Comparison of ENCODE assay signal across 23 cellular contexts in the genomic region with DNA sequence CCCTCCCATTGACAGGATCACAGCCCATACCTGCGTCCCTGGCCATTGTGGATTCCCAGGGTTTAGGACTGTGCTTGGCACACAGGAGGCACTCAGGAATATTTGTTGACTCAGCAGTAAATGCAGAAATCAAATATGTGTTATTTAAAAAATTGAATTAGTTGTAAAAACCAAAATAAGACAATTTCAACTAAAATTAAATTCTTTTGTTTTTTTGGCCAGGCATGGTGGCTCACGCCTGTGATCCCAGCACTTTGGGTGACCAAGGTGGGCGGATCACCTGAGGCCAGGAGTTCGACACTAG.
"Had no signal": no experiment of that assay in that cellular context is flagged by ENCODE, and none has a peak within 500 bp of the region (broad histone marks: within the 10 kb centered on the region; RNA-seq: fewer than 3 reads in every experiment).

No MANE protein-coding gene starts in this region.

- H3K9me3 ChIP-seq: esophagus squamous epithelium, gastroesophageal sphincter, left ventricle myocardium inferior, lower lobe of right lung, psoas muscle, spleen, stomach, thoracic aorta, transverse colon had no signal

- H3K36me3 ChIP-seq: esophagus squamous epithelium, gastroesophageal sphincter, left ventricle myocardium inferior, lower lobe of right lung, spleen, stomach, thoracic aorta, transverse colon had no signal

- DNase-seq: effector memory CD8-positive, alpha-beta T cell; esophagus squamous epithelium; foreskin fibroblast; left ventricle myocardium inferior; lower lobe of right lung; naive B cell; psoas muscle; retina; spleen; stimulated activated CD4-positive, alpha-beta T cell treated with anti-CD3 and anti-CD28 coated beads, Interleukin-2, amount 100 ng/mL, for 24 hours; stimulated activated CD4-positive, alpha-beta T cell treated with anti-CD3 and anti-CD28 coated beads, Interleukin-4, amount 100 ng/mL, for 4 hours; stimulated activated naive CD4-positive, alpha-beta T cell; stomach; transverse colon had no signal

- H3K27ac Mint-ChIP-seq: dendritic cell treated with granulocyte-macrophage colony-stimulating factor and Interleukin-4, amounts not matched to agents 40 ng/mL and 50 ng/mL, for 4 days; nephron had no signal

- H3K27me3 ChIP-seq: esophagus squamous epithelium, gastroesophageal sphincter, spleen, stomach, transverse colon had no signal

- H3K4me3 Mint-ChIP-seq: dendritic cell treated with granulocyte-macrophage colony-stimulating factor and Interleukin-4, amounts not matched to agents 40 ng/mL and 50 ng/mL, for 4 days; effector memory CD8-positive, alpha-beta T cell; memory B cell; nephron had no signal

- H3K4me3 ChIP-seq: esophagus squamous epithelium, gastroesophageal sphincter, left ventricle myocardium inferior, lower lobe of right lung, psoas muscle, spleen, stomach, thoracic aorta, transverse colon had no signal

- H3K27me3 Mint-ChIP-seq: dendritic cell treated with granulocyte-macrophage colony-stimulating factor and Interleukin-4, amounts not matched to agents 40 ng/mL and 50 ng/mL, for 4 days; effector memory CD8-positive, alpha-beta T cell; memory B cell; naive B cell had no signal

- FAIRE-seq: keratinocyte, urothelium cell line had no signal

- H3K27ac ChIP-seq: epithelial cell of prostate, esophagus squamous epithelium, gastroesophageal sphincter, left ventricle myocardium inferior, lower lobe of right lung, psoas muscle, spleen, stomach, thoracic aorta, transverse colon had no signal

- ATAC-seq: effector memory CD8-positive, alpha-beta T cell; gastroesophageal sphincter; lower lobe of right lung; psoas muscle; sciatic nerve had no signal

- H3K9me3 Mint-ChIP-seq: dendritic cell treated with granulocyte-macrophage colony-stimulating factor and Interleukin-4, amounts not matched to agents 40 ng/mL and 50 ng/mL, for 4 days; effector memory CD8-positive, alpha-beta T cell; memory B cell; naive B cell; nephron had no signal
